8 cellular contexts compared by ENCODE assay signal in genomic region chr9:111036946-111037743, GRCh38. TPM values are rescaled to one million over a fixed set of nuclear protein-coding genes. Genes with fewer than 3 reads are reported as not detected.
DNase-seq lines count a peak whose midpoint lies in the region; ATAC-seq, FAIRE-seq and TF ChIP-seq lines count a peak whose summit lies in the region.

No MANE protein-coding gene starts in this region.

- peak overlapping the region; percentile 78 for H4K5ac ChIP-seq in IMR-90 (ENCODE audit: low read depth, low read length)
- no peak overlapping the region for H4K5ac ChIP-seq in mesendoderm (ENCODE audit: low read length)

- H2BK120ac ChIP-seq in IMR-90 (ENCODE audit: low read depth, low read length) (peak overlapping the region; percentile 84), mesendoderm (ENCODE audit: low read depth, low read length) (no peak overlapping the region)

- H3K4me1 ChIP-seq in IMR-90 (ENCODE audit: control insufficient read depth, insufficient read depth, low read length) (peaks cover 12% of the 10 kb centered on the region), mesendoderm (ENCODE audit: control insufficient read depth, low read depth, low read length) (peaks cover 2% of the 10 kb centered on the region)

- peak overlapping the region; percentile 93 for H2AFZ ChIP-seq in IMR-90 (replicated peaks; ENCODE audit: low read length, poor library complexity)

- WGBS in IMR-90 (ENCODE audit: extremely low coverage in 2 of 2, insufficient read length in 1 of 2), 2 experiments = 0% methylated on average over 9 of the region's 23 CpGs; no CpG with 5 or more reads in 1 of the 2 experiments
- no CpG with 5 or more reads among the region's 23 CpGs for WGBS in mesendoderm (ENCODE audit: extremely low coverage, insufficient coverage, low lambda C conversion rate)

- H3K9ac ChIP-seq in IMR-90 (ENCODE audit: low read depth, low read length) (peak overlapping the region; percentile 99), mesendoderm (ENCODE audit: low read length) (peak overlapping the region; percentile 83)

- intact Hi-C loops in IMR-90 (cut with micrococcal nuclease) = loop anchor here (2.0 to 10.0 kb wide), 8 partner anchors 62 to 400 kb away; no protein-coding TSS in a partner anchor

- peaks cover 28% of the 10 kb centered on the region; the same call in 1 of the 2 replicates for H4K20me1 ChIP-seq in IMR-90 (ENCODE audit: insufficient read depth, low read length)

- DNase-seq in AG04449 (ENCODE audit: low read depth, low spot score) = no peak
- peak; percentile 37 for DNase-seq in IMR-90
- peak; percentile 20 for DNase-seq in dedifferentiated amniotic fluid mesenchymal stem cell (ENCODE audit: extremely low spot score)
- DNase-seq in mesendoderm = peak; percentile 61
- DNase-seq in urothelium cell line (ENCODE audit: low spot score) = peak; percentile 15
- no peak for DNase-seq in activated CD4-positive, alpha-beta T cell treated with anti-CD3 and anti-CD28 coated beads, Interleukin-2, amount 50 U/mL, for 1 hour
- no peak for DNase-seq in activated T-cell treated with anti-CD3 and anti-CD28 coated beads, Interleukin-2, amount 50 U/mL, for 1 hour

- BruUV-seq in IMR-90 (replicated peaks; lab: Mats Ljungman, UMichigan) = no TSS peak

- H3K56ac ChIP-seq in IMR-90 (ENCODE audit: extremely low read depth, insufficient read depth, low read length) = peak overlapping the region; percentile 99
- H3K56ac ChIP-seq in mesendoderm (ENCODE audit: low read length) = peak overlapping the region; percentile 93

- no peak for TF ChIP-seq POLR2A in IMR-90 (IDR thresholded peaks at IDR 0.05; ENCODE audit: low read depth, low read length)

- H2AK9ac ChIP-seq in IMR-90 (replicated peaks; ENCODE audit: low read depth, low read length, poor library complexity) = peak overlapping the region; percentile 37

- peak overlapping the region; percentile 89 for H3K14ac ChIP-seq in IMR-90 (replicated peaks; ENCODE audit: low read depth, low read length)

- H3K27me3 ChIP-seq in IMR-90 (ENCODE audit: control insufficient read depth, insufficient read depth, low read length) (no peaks in the 10 kb centered on the region), mesendoderm (ENCODE audit: insufficient read depth, low read length, poor library complexity) (no peaks in the 10 kb centered on the region)

- FAIRE-seq in urothelium cell line (lab: Jason Lieb, UNC) = no peak

- dilution Hi-C loops in IMR-90 (cut with HindIII; ENCODE audit: low sequenced_read_pairs, unreplicated experiment) = no loop called here

- H3K23ac ChIP-seq in IMR-90 (ENCODE audit: low read depth, low read length) (peak overlapping the region; percentile 97), mesendoderm (ENCODE audit: low read length) (no peak overlapping the region)

- peak overlapping the region; percentile 87 for H2AK5ac ChIP-seq in IMR-90 (ENCODE audit: low read depth, low read length)
- H2AK5ac ChIP-seq in mesendoderm (ENCODE audit: low read length) = no peak overlapping the region

- TF ChIP-seq CTCF in AG04449 (IDR thresholded peaks at IDR 0.05; ENCODE audit: insufficient read depth, low read length, missing control alignments) = no peak
- TF ChIP-seq CTCF in IMR-90 (conservative IDR thresholded peaks at IDR 0.05; ENCODE audit: low read depth, low read length) = no peak

- TF ChIP-seq RAD21 in IMR-90 (IDR thresholded peaks at IDR 0.05; ENCODE audit: low read length) = no peak

- H4K8ac ChIP-seq in IMR-90 (ENCODE audit: low read depth in 2 of 2, low read length in 2 of 2) (peak overlapping the region; percentile 43 to 94), mesendoderm (ENCODE audit: low read depth, low read length) (no peak overlapping the region)

- peaks cover 11% of the 10 kb centered on the region for H3K9me1 ChIP-seq in IMR-90 (ENCODE audit: insufficient read depth, low read length)

- in situ Hi-C loops in IMR-90 (cut with MboI; ENCODE audit: low sequenced_read_pairs) = loop anchor here (5.0 kb wide), 1 partner anchor 260 kb away; no protein-coding TSS in a partner anchor

- POLR2A ChIA-PET in AG04449 (lab: Yijun Ruan, JAX) = interaction anchor here (1.2 kb wide), 1 partner anchor 65 kb away, joined by 3 read pairs; no protein-coding TSS in a partner anchor
- POLR2A ChIA-PET in IMR-90 (lab: Charles Lee; ENCODE audit: unreplicated experiment) = interaction anchor here (0.7 kb wide), 1 partner anchor 239 kb away, joined by 3 read pairs; no protein-coding TSS in a partner anchor

- H3K4ac ChIP-seq in IMR-90 (ENCODE audit: low read depth, low read length) (peak overlapping the region; percentile 90), mesendoderm (ENCODE audit: low read depth, low read length) (peak overlapping the region; percentile 74)

- H2BK15ac ChIP-seq in IMR-90 (ENCODE audit: low read depth, low read length) (peak overlapping the region; percentile 55; the same call in 2 of the 3 replicates), mesendoderm (replicated peaks; ENCODE audit: low read depth) (peak overlapping the region; percentile 1)

- no peaks in the 10 kb centered on the region for H3K9me3 ChIP-seq in IMR-90 (ENCODE audit: control insufficient read depth, insufficient read depth, low read length)

- H3K79me1 ChIP-seq in IMR-90 (ENCODE audit: low read depth in 1 of 2, low read length in 2 of 2) (peaks cover 0 to 22% of the 10 kb centered on the region in 2 experiments; a peak in 2 of 4 replicates), mesendoderm (ENCODE audit: low read length) (peaks cover 1% of the 10 kb centered on the region)

- CTCF ChIA-PET in AG04449 (lab: Yijun Ruan, JAX) = interaction anchor here (1.0 to 2.7 kb wide), 5 partner anchors 8 to 261 kb away, joined by 3 to 24 read pairs (median 4); no protein-coding TSS in a partner anchor
- CTCF ChIA-PET in IMR-90 (lab: Yijun Ruan, JAX) = interaction anchor here (0.6 to 1.5 kb wide), 3 partner anchors 17 to 273 kb away, joined by 3 to 7 read pairs (median 3); no protein-coding TSS in a partner anchor

- ATAC-seq in IMR-90 (ENCODE audit: low read depth) (no peak), HG02938 (IDR thresholded peaks at IDR 0.05; ENCODE audit: unreplicated experiment) (no peak)

- peak overlapping the region; percentile 81 for H2BK20ac ChIP-seq in IMR-90 (ENCODE audit: low read depth, low read length)

- H3K36me3 ChIP-seq in IMR-90 (ENCODE audit: control insufficient read depth, insufficient read depth, low read length) (peaks cover 4% of the 10 kb centered on the region), mesendoderm (ENCODE audit: control insufficient read depth, insufficient read depth, low read length) (no peaks in the 10 kb centered on the region)

- peak overlapping the region; percentile 94 for H2BK5ac ChIP-seq in IMR-90 (ENCODE audit: low read depth, low read length, poor library complexity, severe bottlenecking)
- H2BK5ac ChIP-seq in mesendoderm (ENCODE audit: low read length) = no peak overlapping the region

- H3K18ac ChIP-seq in IMR-90 (ENCODE audit: low read depth, low read length) (peak overlapping the region; percentile 81), mesendoderm (ENCODE audit: low read length) (peak overlapping the region; percentile 88)

- peak overlapping the region; percentile 94 for H3K4me2 ChIP-seq in IMR-90 (ENCODE audit: low read depth, low read length)
- H3K4me2 ChIP-seq in mesendoderm (ENCODE audit: low read length) = peak overlapping the region; percentile 69

- H4K91ac ChIP-seq in IMR-90 (ENCODE audit: insufficient read depth, low read depth, low read length) = peak overlapping the region; percentile 93

- no peaks in the 10 kb centered on the region for H3K79me2 ChIP-seq in mesendoderm (ENCODE audit: control insufficient read depth, insufficient read depth, low read length)

- H3K4me3 ChIP-seq in AG04449 (ENCODE audit: low read depth, low read length) = peak overlapping the region; percentile 83
- H3K4me3 ChIP-seq in IMR-90 (ENCODE audit: insufficient read depth, low read depth, low read length) = peak overlapping the region; percentile 90
- H3K4me3 ChIP-seq in mesendoderm (ENCODE audit: low read length) = peak overlapping the region; percentile 51

- H3K27ac ChIP-seq in IMR-90 (ENCODE audit: insufficient read depth, low read length) = peak overlapping the region; percentile 97
- no peak overlapping the region for H3K27ac ChIP-seq in mesendoderm (ENCODE audit: low read depth, low read length)

TF ChIP-seq in IMR-90, 13 proteins besides CTCF, POLR2A, EP300 and RAD21 (continues in another document):
- peak; percentile 76 for TF ChIP-seq MAFK (IDR thresholded peaks at IDR 0.05; ENCODE audit: low read depth, low read length)
- no peak for TF ChIP-seq FOS (IDR thresholded peaks at IDR 0.05; ENCODE audit: low read depth, low read length)
- no peak for TF ChIP-seq MXI1 (IDR thresholded peaks at IDR 0.05; ENCODE audit: borderline replicate concordance, low read depth, low read length)
- TF ChIP-seq BHLHE40 (IDR thresholded peaks at IDR 0.05; ENCODE audit: low read depth, low read length) = no peak
- TF ChIP-seq, protein P1, sequence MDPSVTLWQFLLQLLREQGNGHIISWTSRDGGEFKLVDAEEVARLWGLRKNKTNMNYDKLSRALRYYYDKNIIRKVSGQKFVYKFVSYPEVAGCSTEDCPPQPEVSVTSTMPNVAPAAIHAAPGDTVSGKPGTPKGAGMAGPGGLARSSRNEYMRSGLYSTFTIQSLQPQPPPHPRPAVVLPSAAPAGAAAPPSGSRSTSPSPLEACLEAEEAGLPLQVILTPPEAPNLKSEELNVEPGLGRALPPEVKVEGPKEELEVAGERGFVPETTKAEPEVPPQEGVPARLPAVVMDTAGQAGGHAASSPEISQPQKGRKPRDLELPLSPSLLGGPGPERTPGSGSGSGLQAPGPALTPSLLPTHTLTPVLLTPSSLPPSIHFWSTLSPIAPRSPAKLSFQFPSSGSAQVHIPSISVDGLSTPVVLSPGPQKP (IDR thresholded peaks at IDR 0.05; ENCODE audit: borderline replicate concordance, low read depth, low read length) = no peak
- no peak; the same call in 1 of the 2 replicates for TF ChIP-seq CHD1 (IDR thresholded peaks at IDR 0.05; ENCODE audit: low read depth, low read length)
- TF ChIP-seq, protein P2, sequence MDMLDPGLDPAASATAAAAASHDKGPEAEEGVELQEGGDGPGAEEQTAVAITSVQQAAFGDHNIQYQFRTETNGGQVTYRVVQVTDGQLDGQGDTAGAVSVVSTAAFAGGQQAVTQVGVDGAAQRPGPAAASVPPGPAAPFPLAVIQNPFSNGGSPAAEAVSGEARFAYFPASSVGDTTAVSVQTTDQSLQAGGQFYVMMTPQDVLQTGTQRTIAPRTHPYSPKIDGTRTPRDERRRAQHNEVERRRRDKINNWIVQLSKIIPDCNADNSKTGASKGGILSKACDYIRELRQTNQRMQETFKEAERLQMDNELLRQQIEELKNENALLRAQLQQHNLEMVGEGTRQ (IDR thresholded peaks at IDR 0.05; ENCODE audit: low read depth, low read length) = no peak
- TF ChIP-seq CEBPB (IDR thresholded peaks at IDR 0.05; ENCODE audit: low read depth, low read length) = no peak
- no peak for TF ChIP-seq NFE2L2 (IDR thresholded peaks at IDR 0.05; ENCODE audit: low read depth, low read length)
- TF ChIP-seq MAZ (IDR thresholded peaks at IDR 0.05; ENCODE audit: borderline replicate concordance, low read depth, low read length) = no peak

RNA-seq across cellular contexts. Expression of gene LPAR1, which starts 1.1 kb away (rescaled TPM):
- 260 and 315 TPM in 2 replicates for total RNA-seq in IMR-90 (2012; rRNA removed)
- polyA plus RNA-seq in IMR-90 (2012; rRNA removed) = 171 and 201 TPM in 2 replicates
- 102 and 130 TPM in 2 replicates for polyA plus RNA-seq in IMR-90 (2012; cell fraction: cytosol; rRNA removed)
- polyA plus RNA-seq in IMR-90 (2012; cell fraction: nucleus; rRNA removed; ENCODE audit: low replicate concordance) = 81.0 and 182 TPM in 2 replicates
- polyA plus RNA-seq in mesendoderm (2013, experiment 1 of 2) = 3.0 TPM
- polyA plus RNA-seq in mesendoderm (2013, experiment 2 of 2) = 2.6 TPM

Comparison
In these comparisons a context has a peak if more than half of its experiments do, and no peak if none do; other contexts are left out.
1. DNase-seq: peak in IMR-90 (single experiment), dedifferentiated amniotic fluid mesenchymal stem cell (single experiment), mesendoderm (single experiment) and urothelium cell line (single experiment); none in AG04449 (single experiment), activated CD4-positive, alpha-beta T cell treated with anti-CD3 and anti-CD28 coated beads, Interleukin-2, amount 50 U/mL, for 1 hour (single experiment) and activated T-cell treated with anti-CD3 and anti-CD28 coated beads, Interleukin-2, amount 50 U/mL, for 1 hour (single experiment).
2. Peak in every context shown above with its lines, with median percentiles within 50 percentile points of each other: H3K4me3 ChIP-seq.